ENCODE assay signal across 7 cellular contexts in the genomic region with DNA sequence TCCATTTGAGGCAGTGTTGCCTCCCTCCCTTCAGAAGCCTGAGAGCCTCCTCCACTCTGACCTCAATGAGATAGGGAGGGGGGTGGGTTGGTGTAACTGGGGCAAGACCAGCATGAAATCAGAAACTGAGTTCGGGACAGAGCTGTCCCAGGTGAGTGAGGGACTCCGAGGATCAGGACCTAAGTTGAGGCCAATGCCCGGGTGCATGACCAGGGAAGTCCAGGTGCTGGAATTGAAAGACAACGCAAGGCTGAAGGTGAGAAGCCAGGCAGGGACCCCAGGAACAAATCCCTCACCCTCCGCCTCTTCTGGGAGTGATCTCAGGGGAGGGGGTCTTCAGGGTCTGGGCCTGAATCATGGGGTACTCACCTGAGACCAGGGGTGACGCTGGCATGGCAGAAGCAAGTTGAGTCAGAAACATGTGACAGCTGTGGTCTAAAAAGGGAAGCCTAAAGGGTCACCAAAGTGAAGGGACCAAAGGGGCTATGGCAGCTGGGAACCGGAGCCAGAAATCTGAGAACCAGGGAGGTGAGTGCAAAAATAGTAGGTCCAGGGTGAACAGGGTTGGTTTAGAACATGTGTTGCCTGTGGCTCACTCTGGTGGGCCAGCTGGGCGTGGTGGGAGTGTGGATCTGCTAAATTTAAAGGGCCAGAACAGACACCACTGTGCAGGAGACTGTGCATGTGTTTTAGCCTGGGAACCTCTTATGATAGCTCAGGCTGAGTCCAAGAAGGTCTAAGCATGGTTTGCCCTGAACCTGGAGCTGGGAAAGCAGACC. TPM values are rescaled to one million over a fixed set of nuclear protein-coding genes. Genes with fewer than 3 reads are reported as not detected.
A peak's percentile ranks its signal among the peaks of the same experiment; 100 is the strongest.
DNase-seq lines count a peak whose midpoint lies in the region; ATAC-seq and TF ChIP-seq lines count a peak whose summit lies in the region.

No MANE protein-coding gene starts in this region.

- DNase-seq in right atrium auricular region (ENCODE audit: low spot score): no peak
- no peak for DNase-seq in NAMALWA (ENCODE audit: low spot score)

- H3K27me3 ChIP-seq in right atrium auricular region (no peaks in the 10 kb centered on the region), subcutaneous abdominal adipose tissue (ENCODE audit: control insufficient read depth in 5 of 5, insufficient read depth in 4 of 5, low read length in 5 of 5) (no peaks in the 10 kb centered on the region)

- H3K4me1 Mint-ChIP-seq in activated naive CD8-positive, alpha-beta T cell (ENCODE audit: low read depth): peaks cover 31% of the 10 kb centered on the region

- no peaks in the 10 kb centered on the region for H3K27me3 Mint-ChIP-seq in activated naive CD8-positive, alpha-beta T cell

- peak overlapping the region; percentile 96 for H3K27ac Mint-ChIP-seq in activated naive CD8-positive, alpha-beta T cell

- H3K27ac ChIP-seq in HEK293 (ENCODE audit: extremely low read depth, low read depth, low read length) (peak overlapping the region; percentile 78), right atrium auricular region (peak overlapping the region; percentile 90 to 92), subcutaneous abdominal adipose tissue (ENCODE audit: low read depth, low read length) (peak overlapping the region; percentile 100)

- H3K4me3 ChIP-seq in HEK293 (ENCODE audit: low read depth, low read length): no peak overlapping the region
- no peak overlapping the region for H3K4me3 ChIP-seq in right atrium auricular region
- H3K4me3 ChIP-seq in subcutaneous abdominal adipose tissue (ENCODE audit: low read depth in 1 of 5, low read length in 5 of 5): peak overlapping the region in 1 of 5 donors; percentile 24

- no peaks in the 10 kb centered on the region for H3K36me3 ChIP-seq in HEK293 (ENCODE audit: control insufficient read depth in 2 of 2, insufficient read depth in 1 of 2, low read length in 2 of 2)
- no peaks in the 10 kb centered on the region for H3K36me3 ChIP-seq in right atrium auricular region
- H3K36me3 ChIP-seq in subcutaneous abdominal adipose tissue (ENCODE audit: control insufficient read depth in 5 of 5, insufficient read depth in 5 of 5, low read length in 5 of 5): no peaks in the 10 kb centered on the region

- H3K9me3 ChIP-seq in HEK293 (ENCODE audit: control insufficient read depth, insufficient read depth, low read depth, low read length) (no peaks in the 10 kb centered on the region), right atrium auricular region (no peaks in the 10 kb centered on the region), subcutaneous abdominal adipose tissue (ENCODE audit: control insufficient read depth in 5 of 5, low read length in 5 of 5) (no peaks in the 10 kb centered on the region)

- CTCF ChIA-PET in HEK293 (lab: Yijun Ruan, JAX): interaction anchor here (0.8 to 3.2 kb wide), 2 partner anchors 14 to 20 kb away, joined by 3 to 14 read pairs; no protein-coding TSS in a partner anchor

- ATAC-seq in HG03378 (IDR thresholded peaks at IDR 0.05; ENCODE audit: unreplicated experiment) (no peak), HG02763 (IDR thresholded peaks at IDR 0.05; ENCODE audit: unreplicated experiment) (no peak)

- H3K4me1 ChIP-seq in HEK293 (ENCODE audit: control insufficient read depth, insufficient read depth, low read length) (0 out of 2 replicates have a peak, but pooled peaks cover 5% of the 10 kb centered on the region), right atrium auricular region (peaks cover 0 to 50% of the 10 kb centered on the region in 2 donors), subcutaneous abdominal adipose tissue (ENCODE audit: control insufficient read depth in 5 of 5, insufficient read depth in 5 of 5, low read length in 5 of 5) (peaks cover 14 to 30% (median 28%) of the 10 kb centered on the region in 5 donors)

- H3K9me3 Mint-ChIP-seq in activated naive CD8-positive, alpha-beta T cell (ENCODE audit: low read depth): no peaks in the 10 kb centered on the region

- TF ChIP-seq CTCF in HEK293 (tag by site-specific recombination; IDR thresholded peaks at IDR 0.05): no peak
- no peak for TF ChIP-seq CTCF in right atrium auricular region (IDR thresholded peaks at IDR 0.05)

- POLR2A ChIA-PET in HEK293 (lab: Yijun Ruan, JAX): interaction anchor here (0.9 to 3.9 kb wide), 7 partner anchors 32 to 94 kb away, joined by 3 to 62 read pairs (median 5); a partner anchor contains a TSS

- peak overlapping the region; percentile 75 for H3K4me3 Mint-ChIP-seq in activated naive CD8-positive, alpha-beta T cell

- peak overlapping the region in 3 of 5 donors; percentile 60 to 81 (median 63) for H3K9ac ChIP-seq in subcutaneous abdominal adipose tissue (ENCODE audit: low read length in 5 of 5)

- H3K36me3 Mint-ChIP-seq in activated naive CD8-positive, alpha-beta T cell: no peaks in the 10 kb centered on the region

TF ChIP-seq in HEK293, 187 proteins besides CTCF, POLR2A, EP300 and RAD21:
- TF ChIP-seq, protein P1, sequence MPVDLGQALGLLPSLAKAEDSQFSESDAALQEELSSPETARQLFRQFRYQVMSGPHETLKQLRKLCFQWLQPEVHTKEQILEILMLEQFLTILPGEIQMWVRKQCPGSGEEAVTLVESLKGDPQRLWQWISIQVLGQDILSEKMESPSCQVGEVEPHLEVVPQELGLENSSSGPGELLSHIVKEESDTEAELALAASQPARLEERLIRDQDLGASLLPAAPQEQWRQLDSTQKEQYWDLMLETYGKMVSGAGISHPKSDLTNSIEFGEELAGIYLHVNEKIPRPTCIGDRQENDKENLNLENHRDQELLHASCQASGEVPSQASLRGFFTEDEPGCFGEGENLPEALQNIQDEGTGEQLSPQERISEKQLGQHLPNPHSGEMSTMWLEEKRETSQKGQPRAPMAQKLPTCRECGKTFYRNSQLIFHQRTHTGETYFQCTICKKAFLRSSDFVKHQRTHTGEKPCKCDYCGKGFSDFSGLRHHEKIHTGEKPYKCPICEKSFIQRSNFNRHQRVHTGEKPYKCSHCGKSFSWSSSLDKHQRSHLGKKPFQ (tag by site-specific recombination; IDR thresholded peaks at IDR 0.05): no peak
- TF ChIP-seq, protein P2, sequence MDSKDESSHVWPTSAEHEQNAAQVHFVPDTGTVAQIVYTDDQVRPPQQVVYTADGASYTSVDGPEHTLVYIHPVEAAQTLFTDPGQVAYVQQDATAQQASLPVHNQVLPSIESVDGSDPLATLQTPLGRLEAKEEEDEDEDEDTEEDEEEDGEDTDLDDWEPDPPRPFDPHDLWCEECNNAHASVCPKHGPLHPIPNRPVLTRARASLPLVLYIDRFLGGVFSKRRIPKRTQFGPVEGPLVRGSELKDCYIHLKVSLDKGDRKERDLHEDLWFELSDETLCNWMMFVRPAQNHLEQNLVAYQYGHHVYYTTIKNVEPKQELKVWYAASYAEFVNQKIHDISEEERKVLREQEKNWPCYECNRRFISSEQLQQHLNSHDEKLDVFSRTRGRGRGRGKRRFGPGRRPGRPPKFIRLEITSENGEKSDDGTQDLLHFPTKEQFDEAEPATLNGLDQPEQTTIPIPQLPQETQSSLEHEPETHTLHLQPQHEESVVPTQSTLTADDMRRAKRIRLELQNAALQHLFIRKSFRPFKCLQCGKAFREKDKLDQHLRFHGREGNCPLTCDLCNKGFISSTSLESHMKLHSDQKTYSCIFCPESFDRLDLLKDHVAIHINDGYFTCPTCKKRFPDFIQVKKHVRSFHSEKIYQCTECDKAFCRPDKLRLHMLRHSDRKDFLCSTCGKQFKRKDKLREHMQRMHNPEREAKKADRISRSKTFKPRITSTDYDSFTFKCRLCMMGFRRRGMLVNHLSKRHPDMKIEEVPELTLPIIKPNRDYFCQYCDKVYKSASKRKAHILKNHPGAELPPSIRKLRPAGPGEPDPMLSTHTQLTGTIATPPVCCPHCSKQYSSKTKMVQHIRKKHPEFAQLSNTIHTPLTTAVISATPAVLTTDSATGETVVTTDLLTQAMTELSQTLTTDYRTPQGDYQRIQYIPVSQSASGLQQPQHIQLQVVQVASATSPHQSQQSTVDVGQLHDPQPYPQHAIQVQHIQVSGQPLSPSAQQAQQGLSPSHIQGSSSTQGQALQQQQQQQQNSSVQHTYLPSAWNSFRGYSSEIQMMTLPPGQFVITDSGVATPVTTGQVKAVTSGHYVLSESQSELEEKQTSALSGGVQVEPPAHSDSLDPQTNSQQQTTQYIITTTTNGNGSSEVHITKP (tag by site-specific recombination; IDR thresholded peaks at IDR 0.05): peak; percentile 76

RNA-seq across cellular contexts. Expression of a gene that starts 41.1 kb away (rescaled TPM):
- 10 to 100 TPM; 22.4 to 28.3 TPM for total RNA-seq in right atrium auricular region
